ENCODE assay signal across 1 cellular context in genomic region chr6:153436346-153436745, GRCh38.
TF ChIP-seq lines count a peak whose summit lies in the region.

No MANE protein-coding gene starts in this region.

TF ChIP-seq in H1, 55 proteins besides CTCF, POLR2A, EP300 and RAD21:
- TF ChIP-seq PHF8 (conservative IDR thresholded peaks at IDR 0.05; ENCODE audit: low read depth, low read length) (no peak), SIX5 (IDR thresholded peaks at IDR 0.05; ENCODE audit: low read depth, low read length) (no peak), JUN (IDR thresholded peaks at IDR 0.05; ENCODE audit: low read depth, low read length) (no peak), ATF2 (IDR thresholded peaks at IDR 0.05; ENCODE audit: low read length) (no peak), RBBP5 (IDR thresholded peaks at IDR 0.05; ENCODE audit: borderline replicate concordance, low read depth, low read length) (no peak), EGR1 (IDR thresholded peaks at IDR 0.05; ENCODE audit: borderline replicate concordance, low read depth, low read length) (no peak), GABPA (IDR thresholded peaks at IDR 0.05; ENCODE audit: borderline replicate concordance, insufficient read depth, low read length) (no peak), SAP30 (IDR thresholded peaks at IDR 0.05; ENCODE audit: insufficient read depth, insufficient replicate concordance, low read length) (no peak), SIN3A (conservative IDR thresholded peaks at IDR 0.05 in 1 of 2, IDR thresholded peaks at IDR 0.05 in 1 of 2; ENCODE audit: low read depth in 1 of 2, low read length in 2 of 2) (no peak)
